15 cellular contexts compared by ENCODE assay signal in the genomic region with DNA sequence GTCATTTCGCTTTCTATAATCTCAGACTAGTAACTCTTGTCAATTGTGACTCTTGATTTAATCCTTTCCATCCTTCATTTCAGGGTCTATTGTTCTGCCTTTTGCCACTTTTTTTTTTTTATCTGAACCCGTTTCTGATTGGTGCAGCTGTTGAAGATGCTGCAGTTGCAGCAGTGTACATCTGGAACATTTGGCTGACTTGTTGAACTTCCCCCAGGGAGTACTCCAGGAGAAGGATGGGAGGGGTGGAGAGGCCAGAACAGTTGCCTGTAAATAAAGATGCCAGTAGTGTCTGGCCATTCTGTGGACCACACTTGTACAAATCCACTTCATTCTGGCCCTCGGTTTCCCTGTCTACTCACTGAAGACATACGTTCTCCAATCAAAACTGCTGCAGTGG. TPM values are rescaled to one million over a fixed set of nuclear protein-coding genes. Genes with fewer than 3 reads are reported as not detected.
DNase-seq lines count a peak whose midpoint lies in the region; TF ChIP-seq lines count a peak whose summit lies in the region.
"Had no signal": no experiment of that assay in that cellular context is flagged by ENCODE, and none has a peak within 500 bp of the region (broad histone marks: within the 10 kb centered on the region; RNA-seq: fewer than 3 reads in every experiment).

No MANE protein-coding gene starts in this region.

- no peaks in the 10 kb centered on the region for H3K27me3 Mint-ChIP-seq in nephron (ENCODE audit: low read depth)

- H3K4me3 ChIP-seq in BLaER1 (no peak overlapping the region), HEK293 (ENCODE audit: low read depth, low read length) (no peak overlapping the region), dorsolateral prefrontal cortex (peak overlapping the region in 40 of 59 donors; percentile 50 to 79 (median 64)), WERI-Rb-1 (ENCODE audit: low read depth, low read length) (no peak overlapping the region)
- H3K4me3 ChIP-seq: left lung had no signal

- H3K4me1 ChIP-seq in BLaER1 (0 out of 2 replicates have a peak, but pooled peaks cover 5% of the 10 kb centered on the region), HEK293 (ENCODE audit: control insufficient read depth, insufficient read depth, low read length) (peaks cover 3% of the 10 kb centered on the region; the same call in 1 of the 2 replicates)
- H3K4me1 ChIP-seq: left lung had no signal

- peak overlapping the region; percentile 82 to 86 (median 86) for H3K4me3 Mint-ChIP-seq in nephron

- peak overlapping the region; percentile 89 for H3K4me2 ChIP-seq in BLaER1

- peak overlapping the region; percentile 44 to 62 (median 54) for H3K27ac Mint-ChIP-seq in nephron
- H3K27ac Mint-ChIP-seq: activated T-helper 2 cell treated with anti-CD3 and anti-CD28 coated beads, Interferon-gamma antibody, Interleukin-2, Interleukin-4, amounts not matched to agents 10 μg/mL and 5 μg/mL and 100 μg/mL, durations not matched to agents 14 hours and 24 hours and 36 hours; effector memory CD8-positive, alpha-beta T cell had no signal

- peaks cover 3% of the 10 kb centered on the region for H3K9me3 Mint-ChIP-seq in nephron
- H3K9me3 Mint-ChIP-seq: activated T-helper 2 cell treated with anti-CD3 and anti-CD28 coated beads, Interferon-gamma antibody, Interleukin-2, Interleukin-4, amounts not matched to agents 10 μg/mL and 5 μg/mL and 100 μg/mL, durations not matched to agents 14 hours and 24 hours and 36 hours; effector memory CD8-positive, alpha-beta T cell had no signal

- TF ChIP-seq CTCF in HEK293 (tag by site-specific recombination; IDR thresholded peaks at IDR 0.05) (no peak), dorsolateral prefrontal cortex (IDR thresholded peaks at IDR 0.05 in 54 of 56, conservative IDR thresholded peaks at IDR 0.05 in 2 of 56; ENCODE audit: low read depth in 1 of 56, partially characterized antibody in 56 of 56) (no peak), nephron (IDR thresholded peaks at IDR 0.05; ENCODE audit: unreplicated experiment in 3 of 3) (no peak), WERI-Rb-1 (IDR thresholded peaks at IDR 0.05; ENCODE audit: low read depth, low read length) (no peak)

- H3K27ac ChIP-seq in BLaER1 (no peak overlapping the region), HEK293 (ENCODE audit: extremely low read depth, low read depth, low read length) (no peak overlapping the region), dorsolateral prefrontal cortex (peak overlapping the region in 21 of 59 donors; percentile 5 to 77 (median 55)), WERI-Rb-1 (no peak overlapping the region)
- H3K27ac ChIP-seq: left lung, parathyroid adenoma, spleen had no signal

- no peaks in the 10 kb centered on the region for H3K36me3 ChIP-seq in BLaER1
- H3K36me3 ChIP-seq in HEK293 (ENCODE audit: control insufficient read depth in 2 of 2, insufficient read depth in 1 of 2, low read length in 2 of 2): no peaks in the 10 kb centered on the region
- no peaks in the 10 kb centered on the region for H3K36me3 ChIP-seq in WERI-Rb-1
- H3K36me3 ChIP-seq: left lung, spleen had no signal

- peaks cover 58% of the 10 kb centered on the region for H3K27me3 ChIP-seq in BLaER1
- H3K27me3 ChIP-seq in dorsolateral prefrontal cortex: peaks cover 0 to 76% (median 18%) of the 10 kb centered on the region in 45 donors
- peaks cover 2% of the 10 kb centered on the region for H3K27me3 ChIP-seq in WERI-Rb-1 (ENCODE audit: insufficient read depth, low read depth, severe bottlenecking)

- POLR2A ChIA-PET in HEK293 (lab: Yijun Ruan, JAX): no interaction called here

- intact Hi-C loops in dorsolateral prefrontal cortex (cut with DNase I): loop anchor here (2.0 to 10.0 kb wide), 6 partner anchors 78 to 420 kb away; partner anchors contain the start of gene NALF2 (in 2 of the 2)

- peaks cover 24% of the 10 kb centered on the region for H3K4me1 Mint-ChIP-seq in nephron

- no peak for DNase-seq in dorsolateral prefrontal cortex
- no peak for DNase-seq in WERI-Rb-1
- DNase-seq in NCI-H446 treated with DMSO at 0.1 percent for 48 hours (lab: John Stamatoyannopoulos, UW): no peak
- DNase-seq in D341Med (ENCODE audit: low spot score): no peak
- DNase-seq in COR-L47 (lab: John Stamatoyannopoulos, UW): no peak
- DNase-seq: effector memory CD8-positive, alpha-beta T cell; Karpas-422; left lung; NCI-H1105 treated with DMSO at 0.1 percent for 48 hours; spleen had no signal

- no peaks in the 10 kb centered on the region for H3K9me3 ChIP-seq in BLaER1
- H3K9me3 ChIP-seq in HEK293 (ENCODE audit: control insufficient read depth, insufficient read depth, low read depth, low read length): no peaks in the 10 kb centered on the region; the same call in 1 of the 2 replicates
- H3K9me3 ChIP-seq in WERI-Rb-1 (ENCODE audit: severe bottlenecking): no peaks in the 10 kb centered on the region
- H3K9me3 ChIP-seq: left lung, spleen had no signal

- H4K20me1 ChIP-seq in BLaER1: peaks cover 6% of the 10 kb centered on the region; the same call in 1 of the 2 replicates

- no peak overlapping the region for H3K9ac ChIP-seq in BLaER1
- H3K9ac ChIP-seq: parathyroid adenoma had no signal

- no peaks in the 10 kb centered on the region for H3K36me3 Mint-ChIP-seq in nephron (ENCODE audit: low read depth)

- CTCF ChIA-PET in HEK293 (lab: Yijun Ruan, JAX): no interaction called here

TF ChIP-seq in HEK293, 187 proteins besides CTCF, POLR2A, EP300 and RAD21:
- no peak for TF ChIP-seq ZBTB6 (tag by site-specific recombination; IDR thresholded peaks at IDR 0.05)
- TF ChIP-seq SCRT2 (tag by site-specific recombination; IDR thresholded peaks at IDR 0.05): peak; percentile 72

RNA-seq across cellular contexts. Expression of gene EDA, which starts 1.0 kb away (rescaled TPM):
- total RNA-seq in dorsolateral prefrontal cortex: 1 to 10 TPM in 119 of 120 experiments, under 1 TPM in 1; 0.97 to 7.8 (median 3.6) TPM

Comparison
In these comparisons a context has a peak if more than half of its experiments do, and no peak if none do; other contexts are left out.
1. H3K4me3 ChIP-seq: peak in dorsolateral prefrontal cortex (40 of 59); none in BLaER1 (single experiment), HEK293 (single experiment) and WERI-Rb-1 (single experiment).